19 cellular contexts compared by ENCODE assay signal in the genomic region with DNA sequence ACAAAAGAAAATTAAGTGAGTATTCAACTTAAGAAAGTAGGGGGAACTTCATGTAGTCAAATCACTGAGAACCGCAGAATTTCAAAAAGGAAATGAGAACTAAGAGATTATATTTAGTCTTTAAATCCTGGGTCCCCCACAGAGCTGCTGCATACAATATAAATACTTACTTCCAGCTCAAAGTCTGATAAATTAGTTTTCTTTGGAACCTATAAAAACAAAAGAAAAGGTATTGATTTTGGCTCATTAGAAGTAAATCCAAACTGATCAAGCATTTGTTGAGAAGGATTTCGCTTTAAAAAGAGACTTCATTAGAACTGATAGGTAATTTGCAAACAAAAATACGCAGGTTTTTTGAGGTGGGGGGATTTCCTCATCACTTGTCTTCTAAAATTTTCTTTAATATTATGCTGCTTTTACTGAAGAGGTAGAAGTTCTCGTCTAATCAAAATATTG. TPM values are rescaled to one million over a fixed set of nuclear protein-coding genes. Genes with fewer than 3 reads are reported as not detected.
DNase-seq lines count a peak whose midpoint lies in the region; ATAC-seq, FAIRE-seq and TF ChIP-seq lines count a peak whose summit lies in the region.
"Had no signal": no experiment of that assay in that cellular context is flagged by ENCODE, and none has a peak within 500 bp of the region (broad histone marks: within the 10 kb centered on the region; RNA-seq: fewer than 3 reads in every experiment).

No MANE protein-coding gene starts in this region.

- peak overlapping the region; percentile 89 for H3K4me2 ChIP-seq in OCI-LY7 (ENCODE audit: low read length)

- no peak overlapping the region; the same call in 1 of the 2 replicates for H3K4me3 ChIP-seq in GM06990 (replicated peaks; ENCODE audit: low read depth, low read length)
- H3K4me3 ChIP-seq in OCI-LY7 (ENCODE audit: low read depth, low read length, poor library complexity, severe bottlenecking) = peak overlapping the region; percentile 64
- H3K4me3 ChIP-seq: SJSA1 had no signal

- intact Hi-C loops in OCI-LY7 (cut with micrococcal nuclease; ENCODE audit: unreplicated experiment) = loop anchor here (2.0 kb wide), 1 partner anchor 253 kb away; no protein-coding TSS in a partner anchor
- intact Hi-C loops in posterior vena cava (cut with DNase I) = no loop called here

- no peaks in the 10 kb centered on the region for H3K9me2 ChIP-seq in OCI-LY7 (ENCODE audit: insufficient read depth, low read length)

- CTCF ChIA-PET in OCI-LY7 (lab: Charles Lee; ENCODE audit: unreplicated experiment) = no interaction called here

- H3K36me3 ChIP-seq in GM06990 (ENCODE audit: control insufficient read depth, insufficient read depth, low read length) (peaks cover 10% of the 10 kb centered on the region), OCI-LY7 (ENCODE audit: insufficient read depth, low read length) (peaks cover 72% of the 10 kb centered on the region)

- no TSS peak for BruUV-seq in OCI-LY7 (replicated peaks; lab: Mats Ljungman, UMichigan)

- peak; percentile 69 for ATAC-seq in HG02852 (IDR thresholded peaks at IDR 0.05; ENCODE audit: unreplicated experiment)
- ATAC-seq: activated CD8-positive, alpha-beta T cell treated with anti-CD3 and anti-CD28 coated beads, Interleukin-2, amount 10 ng/mL, durations not matched to agents 7 days and 5 days; activated T-helper 17 cell treated with anti-CD3 and anti-CD28 coated beads, Interleukin-2, amount 50 U/mL, for 72 hours; stimulated activated naive CD8-positive, alpha-beta T cell treated with anti-CD3 and anti-CD28 coated beads, Interleukin-15, Interleukin-2, amounts not matched to agents 100 U/mL and 50 U/mL, for 24 hours had no signal

- no peaks in the 10 kb centered on the region for H4K20me1 ChIP-seq in OCI-LY7 (ENCODE audit: insufficient read depth, low read length)

- POLR2A ChIA-PET in OCI-LY7 (lab: Charles Lee) = interaction anchor here (0.6 to 2.9 kb wide), 4 partner anchors 18 to 28 kb away, joined by 3 to 16 read pairs (median 4); a partner anchor contains a TSS

- peaks cover 34% of the 10 kb centered on the region for H3K79me2 ChIP-seq in OCI-LY7 (ENCODE audit: insufficient read depth, low read depth, low read length)

- FAIRE-seq in GM19239 (lab: Jason Lieb, UNC) = peak; percentile 79
- FAIRE-seq: H54, islet of Langerhans, urothelium cell line had no signal

- H2AFZ ChIP-seq in OCI-LY7 (ENCODE audit: low read length) = no peak overlapping the region; the same call in 1 of the 2 replicates

- peak overlapping the region; percentile 96 for H3K27ac ChIP-seq in OCI-LY7 (ENCODE audit: low read depth, low read length, poor library complexity, severe bottlenecking)
- H3K27ac ChIP-seq: SJSA1 had no signal

- H3K9me3 ChIP-seq in OCI-LY7 (ENCODE audit: low read length) = no peaks in the 10 kb centered on the region
- H3K9me3 ChIP-seq: SJSA1 had no signal

- no peaks in the 10 kb centered on the region for H3K27me3 ChIP-seq in GM06990 (replicated peaks; ENCODE audit: control insufficient read depth, insufficient read depth, low read length)
- H3K27me3 ChIP-seq: SJSA1 had no signal

- peaks cover 71% of the 10 kb centered on the region for H3K4me1 ChIP-seq in OCI-LY7 (ENCODE audit: insufficient read depth, low read length, poor library complexity, severe bottlenecking)
- H3K4me1 ChIP-seq: SJSA1 had no signal

- DNase-seq in GM06990 (ENCODE audit: extremely low read depth, insufficient read length) (peak; percentile 61), GM19239 (ENCODE audit: insufficient read length, low spot score) (no peak), OCI-LY7 (ENCODE audit: low spot score) (peak; percentile 64), NCI-H1105 treated with DMSO at 0.1 percent for 48 hours (lab: John Stamatoyannopoulos, UW) (no peak), SW 1271 (lab: John Stamatoyannopoulos, UW) (no peak), glomerular visceral epithelial cell (ENCODE audit: extremely low spot score) (no peak), posterior vena cava (ENCODE audit: low spot score) (no peak)
- DNase-seq: activated CD8-positive, alpha-beta T cell treated with anti-CD3 and anti-CD28 coated beads, Interleukin-2, amount 10 ng/mL, durations not matched to agents 7 days and 5 days; COR-L47; GDM1; glutamatergic neuron; NK-92 treated with Interleukin-12 subunit alpha and Interleukin-12 subunit beta, amount 100 ng/mL, for 24 hours; stimulated activated naive CD8-positive, alpha-beta T cell treated with anti-CD3 and anti-CD28 coated beads, Interleukin-15, Interleukin-2, amounts not matched to agents 100 U/mL and 50 U/mL, for 24 hours had no signal

- TF ChIP-seq CTCF in GM06990 (IDR thresholded peaks at IDR 0.05; ENCODE audit: insufficient read depth, low read length, poor library complexity, severe bottlenecking) (no peak), OCI-LY7 (conservative IDR thresholded peaks at IDR 0.05; ENCODE audit: low read length) (no peak)

RNA-seq across cellular contexts. Expression of a gene that starts 21.9 kb away (rescaled TPM):
- total RNA-seq in OCI-LY7 (2014; rRNA removed; shearing (Covaris generic)) = 31.6 and 40.1 TPM in 2 replicates
- 76.5 and 85.9 TPM in 2 replicates for total RNA-seq in OCI-LY7 (2022)
- 10 to 100 TPM; 27.2 to 27.9 TPM for total RNA-seq in posterior vena cava

RNA-seq across cellular contexts. Expression of a gene that starts 24.6 kb away (rescaled TPM):
- total RNA-seq in OCI-LY7 (2014; rRNA removed; shearing (Covaris generic)) = 34.4 and 36.7 TPM in 2 replicates
- 63.4 and 69.7 TPM in 2 replicates for total RNA-seq in OCI-LY7 (2022)
- total RNA-seq in posterior vena cava = 10 to 100 TPM; 41.8 to 45.4 TPM

Comparison
In these comparisons a context has a peak if more than half of its experiments do, and no peak if none do; other contexts are left out.
1. DNase-seq: peak in GM06990 (single experiment) and OCI-LY7 (single experiment); none in GM19239 (single experiment), NCI-H1105 treated with DMSO at 0.1 percent for 48 hours (single experiment), SW 1271 (0 of 2), glomerular visceral epithelial cell (single experiment) and posterior vena cava (single experiment).